ENCODE assay signal across 8 cellular contexts in genomic region chr1:180631197-180631765, GRCh38. TPM values are rescaled to one million over a fixed set of nuclear protein-coding genes. Genes with fewer than 3 reads are reported as not detected.
DNase-seq lines count a peak whose midpoint lies in the region; ATAC-seq, FAIRE-seq and TF ChIP-seq lines count a peak whose summit lies in the region.

No MANE protein-coding gene starts in this region.

- H3K4me3 ChIP-seq in K562 (no peak overlapping the region), neutrophil (ENCODE audit: low read depth in 1 of 2, low read length in 1 of 2) (peak overlapping the region in 1 of 2 experiments; percentile 94)

- no peak for TF ChIP-seq CTCF in K562 (IDR thresholded peaks at IDR 0.05 in 2 of 3, conservative IDR thresholded peaks at IDR 0.05 in 1 of 3; ENCODE audit: insufficient read depth in 2 of 3, low read depth in 1 of 3, low read length in 3 of 3)
- TF ChIP-seq CTCF in neutrophil (IDR thresholded peaks at IDR 0.05): no peak

- no peaks in the 10 kb centered on the region for H3K9me1 ChIP-seq in K562 (ENCODE audit: control insufficient read depth, insufficient read depth, low read length)

- BruUV-seq in K562 (replicated peaks; lab: Mats Ljungman, UMichigan): no TSS peak

- H3K27ac ChIP-seq in K562 (ENCODE audit: extremely low read depth, low read depth, low read length) (peak overlapping the region; percentile 8; the same call in 1 of the 3 replicates), neutrophil (peak overlapping the region; percentile 84)

- no peak for FAIRE-seq in K562 (lab: Jason Lieb, UNC)

- H4K20me1 ChIP-seq in K562 (replicated peaks; ENCODE audit: control insufficient read depth, insufficient read depth, low read length): no peaks in the 10 kb centered on the region; the same call in 1 of the 2 replicates

- H3K79me2 ChIP-seq in K562 (ENCODE audit: control insufficient read depth, insufficient read depth, low read length): peaks cover 44% of the 10 kb centered on the region

- CTCF ChIA-PET in K562 (lab: Yijun Ruan, JAX; ENCODE audit: low intra/inter-chr PET ratio): no interaction called here

- in situ Hi-C loops in K562 (cut with MboI): loop anchor here (25.0 kb wide), 1 partner anchor 531 kb away; no protein-coding TSS in a partner anchor

- DNase-seq in DMS153 treated with DMSO at 0.1 percent for 48 hours (lab: John Stamatoyannopoulos, UW; ENCODE audit: unreplicated experiment): peak; percentile 10
- DNase-seq in K562 (ENCODE audit: extremely low read depth in 1 of 4, low spot score in 3 of 4): no peak
- no peak for DNase-seq in NCI-H2081 treated with DMSO at 0.1 percent for 48 hours (lab: John Stamatoyannopoulos, UW)
- DNase-seq in islet precursor cell: no peak

- TF ChIP-seq EP300 in K562 (IDR thresholded peaks at IDR 0.05; ENCODE audit: low read length): no peak

- H3K36me3 ChIP-seq in K562 (ENCODE audit: control insufficient read depth, insufficient read depth, low read length): no peaks in the 10 kb centered on the region; the same call in 2 of the 3 replicates
- no peaks in the 10 kb centered on the region for H3K36me3 ChIP-seq in neutrophil

- peak overlapping the region; percentile 57 for H2AFZ ChIP-seq in K562 (ENCODE audit: low read depth, low read length)

- H3K9ac ChIP-seq in K562 (ENCODE audit: insufficient read depth in 1 of 2, low read depth in 2 of 2, low read length in 2 of 2): peak overlapping the region; percentile 5 to 43; a peak in 2 of 4 replicates

- POLR2A ChIA-PET in K562 (lab: Yijun Ruan, JAX): interaction anchor here (0.6 to 2.2 kb wide), 16 partner anchors 8 to 251 kb away, joined by 3 to 16 read pairs (median 5); no protein-coding TSS in a partner anchor

- no peak for TF ChIP-seq RAD21 in K562 (CRISPR knock-in tag; conservative IDR thresholded peaks at IDR 0.05 in 1 of 2, IDR thresholded peaks at IDR 0.05 in 1 of 2)

- TF ChIP-seq POLR2A in K562 (conservative IDR thresholded peaks at IDR 0.05): no peak

- H3K27me3 ChIP-seq in K562 (ENCODE audit: control insufficient read depth in 2 of 2, insufficient read depth in 2 of 2, low read length in 2 of 2): no peaks in the 10 kb centered on the region
- H3K27me3 ChIP-seq in neutrophil: no peaks in the 10 kb centered on the region

- ATAC-seq in HG02610 (IDR thresholded peaks at IDR 0.05; ENCODE audit: unreplicated experiment): peak; percentile 27
- no peak for ATAC-seq in K562
- no peak for ATAC-seq in HG02588 (IDR thresholded peaks at IDR 0.05; ENCODE audit: unreplicated experiment)
- ATAC-seq in HG02852 (IDR thresholded peaks at IDR 0.05; ENCODE audit: unreplicated experiment): no peak

- H3K4me1 ChIP-seq in K562 (replicated peaks in 1 of 2; ENCODE audit: control insufficient read depth in 2 of 2, insufficient read depth in 2 of 2, low read length in 2 of 2) (peaks cover 5 to 16% of the 10 kb centered on the region in 2 experiments; a peak in 4 of 5 replicates), neutrophil (ENCODE audit: control insufficient read depth in 1 of 2, insufficient read depth in 1 of 2, low read depth in 1 of 2, low read length in 1 of 2) (peaks cover 15 to 18% of the 10 kb centered on the region in 2 experiments)

- H3K4me2 ChIP-seq in K562 (ENCODE audit: insufficient read depth, low read length): 0 out of 2 replicates have a peak overlapping the region, but pooled peaks have one; percentile 1

- H3K9me3 ChIP-seq in K562 (replicated peaks; ENCODE audit: control insufficient read depth, insufficient read depth, low read depth, low read length): no peaks in the 10 kb centered on the region; the same call in 1 of the 2 replicates
- no peaks in the 10 kb centered on the region for H3K9me3 ChIP-seq in neutrophil

- intact Hi-C loops in K562 (cut with micrococcal nuclease): loop anchor here (1.0 to 10.0 kb wide), 5 partner anchors 20 to 524 kb away; no protein-coding TSS in a partner anchor

- WGBS in K562 (ENCODE audit: insufficient coverage, low coverage, missing lambda C conversion rate): 35% methylated on average over 6 of the region's 6 CpGs

TF ChIP-seq in K562, 482 proteins besides CTCF, POLR2A, EP300 and RAD21 (continues in another document):
- no peak for TF ChIP-seq ZNF23 (CRISPR knock-in tag; IDR thresholded peaks at IDR 0.05)
- TF ChIP-seq SNAPC5 (CRISPR knock-in tag; IDR thresholded peaks at IDR 0.05): 0 out of 2 replicates have a peak, but pooled peaks have one; percentile 43
- TF ChIP-seq ZFP91 (CRISPR knock-in tag; IDR thresholded peaks at IDR 0.05): 0 out of 2 replicates have a peak, but pooled peaks have one; percentile 66
- no peak for TF ChIP-seq ZNF655 (CRISPR knock-in tag; IDR thresholded peaks at IDR 0.05)
- TF ChIP-seq ZNF592 (IDR thresholded peaks at IDR 0.05): peak; percentile 52; the same call in 1 of the 2 replicates
- 0 out of 2 replicates have a peak, but pooled peaks have one; percentile 15 for TF ChIP-seq KLF13 (tag; IDR thresholded peaks at IDR 0.05; ENCODE audit: borderline replicate concordance, low read depth)

RNA-seq across cellular contexts. Expression of gene XPR1, which starts 0.5 kb away (rescaled TPM):
- 97.5 and 111 TPM in 2 replicates for total RNA-seq in K562 (2011; cell fraction: chromatin; rRNA removed; ENCODE audit: low replicate concordance)
- total RNA-seq in K562 (2011; cell fraction: nucleolus; rRNA removed): 52.4 and 62.2 TPM in 2 replicates
- total RNA-seq in K562 (2011; cell fraction: nucleoplasm; rRNA removed): 116 and 133 TPM in 2 replicates
- 24.2 and 32.0 TPM in 2 replicates for total RNA-seq in K562 (2014; rRNA removed)
- total RNA-seq in K562 (2014; rRNA removed; fragmentation: Illumina TruSeq; extraction: Trizol): 39.8 and 49.1 TPM in 2 replicates
- total RNA-seq in K562 (2015; rRNA removed; fragmentation: Illumina TruSeq; extraction: Trizol): 39.1 and 43.0 TPM in 2 replicates
- 36.9 and 38.6 TPM in 2 replicates for total RNA-seq in K562 (2021)
- polyA plus RNA-seq in K562 (2011; rRNA removed): 49.8 and 66.2 TPM in 2 replicates
- polyA plus RNA-seq in K562 (2011; cell fraction: cytosol; rRNA removed): 23.6 and 44.4 TPM in 2 replicates
- polyA plus RNA-seq in K562 (2011; cell fraction: nucleus; rRNA removed): 23.0 and 26.5 TPM in 2 replicates
- 25.8 and 29.0 TPM in 2 replicates for polyA plus RNA-seq in K562 (2012)
- 38.1 and 41.2 TPM in 2 replicates for polyA plus RNA-seq in K562 (2014; fragmentation: Illumina TruSeq; extraction: Trizol)
- polyA plus RNA-seq in K562 (2014; fragmentation: Nextera tagmentation; extraction: Ambion mirVana): 1 to 10 TPM; 3.0 to 4.7 TPM
- 25.8 and 27.8 TPM in 2 replicates for polyA plus RNA-seq in K562 (2014; rRNA removed)
- 97.0 and 108 TPM in 2 replicates for polyA minus RNA-seq in K562 (2011; rRNA and poly(A)+ RNA removed)
- 37.2 and 52.1 TPM in 2 replicates for polyA minus RNA-seq in K562 (2011; cell fraction: cytosol; rRNA and poly(A)+ RNA removed)
- 21.0 and 34.7 TPM in 2 replicates for polyA minus RNA-seq in K562 (2011; cell fraction: nucleus; rRNA and poly(A)+ RNA removed)
